14 cellular contexts compared by ENCODE assay signal in genomic region chr4:182913036-182913435, GRCh38. TPM values are rescaled to one million over a fixed set of nuclear protein-coding genes. Genes with fewer than 3 reads are reported as not detected.
DNase-seq lines count a peak whose midpoint lies in the region; ATAC-seq and TF ChIP-seq lines count a peak whose summit lies in the region.
"Had no signal": no experiment of that assay in that cellular context is flagged by ENCODE, and none has a peak within 500 bp of the region (broad histone marks: within the 10 kb centered on the region; RNA-seq: fewer than 3 reads in every experiment).

No MANE protein-coding gene starts in this region.

- no peaks in the 10 kb centered on the region for H3K9me3 Mint-ChIP-seq in CD4-positive, alpha-beta T cell
- H3K9me3 Mint-ChIP-seq in activated T-helper 17 cell treated with anti-CD3 and anti-CD28 coated beads, Interleukin-2, amount 50 U/mL, for 72 hours = no peaks in the 10 kb centered on the region
- H3K9me3 Mint-ChIP-seq in osteocyte (ENCODE audit: unreplicated experiment) = no peaks in the 10 kb centered on the region
- H3K9me3 Mint-ChIP-seq in progenitor cell of endocrine pancreas (ENCODE audit: low read depth) = no peaks in the 10 kb centered on the region

- H2AFZ ChIP-seq in DND-41 (ENCODE audit: low read depth, low read length) = no peak overlapping the region
- no peak overlapping the region for H2AFZ ChIP-seq in PC-9

- no peaks in the 10 kb centered on the region for H3F3A ChIP-seq in PC-9 (ENCODE audit: insufficient read depth, low read depth)

- H3K9me2 ChIP-seq in PC-9 (ENCODE audit: insufficient read depth) = no peaks in the 10 kb centered on the region

- no peaks in the 10 kb centered on the region for H3K27me3 ChIP-seq in CD4-positive, alpha-beta T cell (ENCODE audit: control insufficient read depth, insufficient read depth, low read length)
- peaks cover 4% of the 10 kb centered on the region for H3K27me3 ChIP-seq in DND-41 (ENCODE audit: insufficient read depth, low read length, poor library complexity)
- no peaks in the 10 kb centered on the region for H3K27me3 ChIP-seq in PC-9 (ENCODE audit: insufficient read depth, low read depth)

- H3K79me2 ChIP-seq in DND-41 (ENCODE audit: insufficient read depth, low read length) (peaks cover 62% of the 10 kb centered on the region), PC-9 (ENCODE audit: low read depth) (peaks cover 10% of the 10 kb centered on the region; the same call in 1 of the 2 replicates)

- H3K27ac Mint-ChIP-seq in CD4-positive, alpha-beta T cell = peak overlapping the region; percentile 31
- peak overlapping the region; percentile 0 for H3K27ac Mint-ChIP-seq in activated T-helper 17 cell treated with anti-CD3 and anti-CD28 coated beads, Interleukin-2, amount 50 U/mL, for 72 hours
- H3K27ac Mint-ChIP-seq in osteocyte (ENCODE audit: unreplicated experiment) = peak overlapping the region; percentile 50
- no peak overlapping the region for H3K27ac Mint-ChIP-seq in progenitor cell of endocrine pancreas

- no peak overlapping the region for H3K27ac ChIP-seq in CD4-positive, alpha-beta T cell (ENCODE audit: low read depth, low read length)
- no peak overlapping the region for H3K27ac ChIP-seq in DND-41 (ENCODE audit: low read length)
- H3K27ac ChIP-seq in PC-9 = no peak overlapping the region

- peaks cover 67% of the 10 kb centered on the region for H3K36me3 ChIP-seq in DND-41 (ENCODE audit: insufficient read depth, low read length)
- no peaks in the 10 kb centered on the region; the same call in 1 of the 2 replicates for H3K36me3 ChIP-seq in PC-9 (ENCODE audit: low read depth)

- intact Hi-C loops in CD4-positive, alpha-beta T cell (cut with DNase I, micrococcal nuclease) = loop anchor here in 1 of 2 experiments (10.0 kb wide), 1 partner anchor 1912 kb away; the partner anchor contains the start of gene ACSL1
- intact Hi-C loops in PC-9 (cut with micrococcal nuclease; ENCODE audit: unreplicated experiment) = no loop called here

- peaks cover 35% of the 10 kb centered on the region for H3K4me1 Mint-ChIP-seq in CD4-positive, alpha-beta T cell (ENCODE audit: low read depth)
- H3K4me1 Mint-ChIP-seq in activated T-helper 17 cell treated with anti-CD3 and anti-CD28 coated beads, Interleukin-2, amount 50 U/mL, for 72 hours = peaks cover 21% of the 10 kb centered on the region
- H3K4me1 Mint-ChIP-seq in osteocyte (ENCODE audit: unreplicated experiment) = peaks cover 32% of the 10 kb centered on the region
- peaks cover 12% of the 10 kb centered on the region for H3K4me1 Mint-ChIP-seq in progenitor cell of endocrine pancreas (ENCODE audit: low read depth)

- POLR2A ChIA-PET in CD4-positive, alpha-beta T cell (lab: Charles Lee) = no interaction called here
- POLR2A ChIA-PET in PC-9 (lab: Charles Lee; ENCODE audit: unreplicated experiment) = no interaction called here

- H3K4me1 ChIP-seq in DND-41 (ENCODE audit: insufficient read depth, low read length) (peaks cover 54% of the 10 kb centered on the region), PC-9 (replicated peaks; ENCODE audit: insufficient read depth) (0 out of 2 replicates have a peak, but pooled peaks cover 2% of the 10 kb centered on the region)

- ATAC-seq in CD4-positive, alpha-beta T cell (ENCODE audit: poor library complexity) = no peak
- ATAC-seq in DND-41 (ENCODE audit: insufficient read depth, low read depth) = no peak
- ATAC-seq in activated T-helper 17 cell treated with anti-CD3 and anti-CD28 coated beads, Interleukin-2, amount 50 U/mL, for 72 hours (replicated peaks) = no peak
- ATAC-seq in HG03108 (IDR thresholded peaks at IDR 0.05; ENCODE audit: unreplicated experiment) = no peak
- ATAC-seq: PC-3 had no signal

- no peak overlapping the region for H3K4me3 ChIP-seq in DND-41 (ENCODE audit: low read depth in 1 of 2, low read length in 2 of 2)
- no peak overlapping the region for H3K4me3 ChIP-seq in PC-9
- H3K4me3 ChIP-seq: HAP-1 had no signal

- peaks cover 2% of the 10 kb centered on the region; the same call in 1 of the 2 replicates for H4K20me1 ChIP-seq in DND-41 (ENCODE audit: insufficient read depth, low read length)
- H4K20me1 ChIP-seq in PC-9 (ENCODE audit: insufficient read depth) = no peaks in the 10 kb centered on the region

- no peak overlapping the region for H3K9ac ChIP-seq in DND-41 (ENCODE audit: low read depth, low read length)

- TF ChIP-seq CTCF in CD4-positive, alpha-beta T cell (IDR thresholded peaks at IDR 0.05) = no peak
- TF ChIP-seq CTCF in DND-41 (IDR thresholded peaks at IDR 0.05; ENCODE audit: borderline replicate concordance, extremely low read depth, low read length, poor library complexity, severe bottlenecking) (no peak), osteocyte (IDR thresholded peaks at IDR 0.05) (no peak), progenitor cell of endocrine pancreas (IDR thresholded peaks at IDR 0.05; ENCODE audit: unreplicated experiment) (no peak), PC-9 (conservative IDR thresholded peaks at IDR 0.05) (no peak)

- H3K27me3 Mint-ChIP-seq in CD4-positive, alpha-beta T cell = no peaks in the 10 kb centered on the region
- H3K27me3 Mint-ChIP-seq in activated T-helper 17 cell treated with anti-CD3 and anti-CD28 coated beads, Interleukin-2, amount 50 U/mL, for 72 hours = no peaks in the 10 kb centered on the region
- H3K27me3 Mint-ChIP-seq in osteocyte (ENCODE audit: unreplicated experiment) = no peaks in the 10 kb centered on the region
- H3K27me3 Mint-ChIP-seq in progenitor cell of endocrine pancreas = no peaks in the 10 kb centered on the region

- no TSS peak for BruUV-seq in PC-9 (replicated peaks; lab: Mats Ljungman, UMichigan)

- DNase-seq in CD4-positive, alpha-beta T cell = no peak
- DNase-seq in DND-41 = no peak
- DNase-seq in osteocyte (ENCODE audit: extremely low spot score, unreplicated experiment) = no peak
- DNase-seq in progenitor cell of endocrine pancreas (ENCODE audit: low spot score, unreplicated experiment) = no peak
- no peak for DNase-seq in PC-9
- DNase-seq: KBM-7, NCI-H1417 treated with DMSO at 0.1 percent for 48 hours, NCI-H1930, NCI-H2171 treated with DMSO at 0.1 percent for 48 hours, NCI-H748 treated with DMSO at 0.1 percent for 48 hours, PC-3 had no signal

- H3K4me2 ChIP-seq in DND-41 (ENCODE audit: insufficient read depth, low read length) = peak overlapping the region; percentile 18; the same call in 1 of the 2 replicates
- H3K4me2 ChIP-seq in PC-9 = no peak overlapping the region

- H3K36me3 Mint-ChIP-seq in CD4-positive, alpha-beta T cell (ENCODE audit: low read depth) = peaks cover 76% of the 10 kb centered on the region
- H3K36me3 Mint-ChIP-seq in activated T-helper 17 cell treated with anti-CD3 and anti-CD28 coated beads, Interleukin-2, amount 50 U/mL, for 72 hours (ENCODE audit: low read depth) = peaks cover 82% of the 10 kb centered on the region
- H3K36me3 Mint-ChIP-seq in osteocyte (ENCODE audit: unreplicated experiment) = peaks cover 33% of the 10 kb centered on the region
- H3K36me3 Mint-ChIP-seq in progenitor cell of endocrine pancreas (ENCODE audit: insufficient read depth) = peaks cover 16% of the 10 kb centered on the region

- no peak overlapping the region for H3K4me3 Mint-ChIP-seq in CD4-positive, alpha-beta T cell
- H3K4me3 Mint-ChIP-seq in activated T-helper 17 cell treated with anti-CD3 and anti-CD28 coated beads, Interleukin-2, amount 50 U/mL, for 72 hours = peak overlapping the region; percentile 0
- no peak overlapping the region for H3K4me3 Mint-ChIP-seq in osteocyte (ENCODE audit: unreplicated experiment)
- no peak overlapping the region for H3K4me3 Mint-ChIP-seq in progenitor cell of endocrine pancreas (ENCODE audit: low read depth)

- no peaks in the 10 kb centered on the region for H3K9me3 ChIP-seq in CD4-positive, alpha-beta T cell (ENCODE audit: control insufficient read depth, low read length)
- no peaks in the 10 kb centered on the region for H3K9me3 ChIP-seq in DND-41 (ENCODE audit: insufficient read depth, low read length, severe bottlenecking)
- H3K9me3 ChIP-seq in PC-9 (ENCODE audit: insufficient read depth, low read depth) = no peaks in the 10 kb centered on the region
- H3K9me3 ChIP-seq: HAP-1 had no signal

- CTCF ChIA-PET in CD4-positive, alpha-beta T cell (lab: Charles Lee) = interaction anchor here (1.0 kb wide), 1 partner anchor 12 kb away, joined by 4 read pairs; no protein-coding TSS in a partner anchor
- CTCF ChIA-PET in PC-9 (lab: Charles Lee) = interaction anchor here (0.5 kb wide), 1 partner anchor 341 kb away, joined by 3 read pairs; no protein-coding TSS in a partner anchor

RNA-seq across cellular contexts. Expression of gene DCTD, which starts 4.2 kb away (rescaled TPM):
- 10 to 100 TPM; 49.4 to 54.3 TPM for total RNA-seq in CD4-positive, alpha-beta T cell
- total RNA-seq in activated T-helper 17 cell treated with anti-CD3 and anti-CD28 coated beads, Interleukin-2, amount 50 U/mL, for 72 hours = 100 to 1,000 TPM in 1 of 2 donors, 10 to 100 TPM in 1; 81.0 to 125 TPM
- total RNA-seq in osteocyte (122 and 126 TPM in 2 replicates), progenitor cell of endocrine pancreas (99.4 and 104 TPM in 2 replicates), PC-9 (2021) (116 and 117 TPM in 2 replicates)
